Comparison of ENCODE assay signal across 15 cellular contexts in genomic region chr1:108585343-108585742, GRCh38. TPM values are rescaled to one million over a fixed set of nuclear protein-coding genes. Genes with fewer than 3 reads are reported as not detected.
DNase-seq lines count a peak whose midpoint lies in the region; ATAC-seq and TF ChIP-seq lines count a peak whose summit lies in the region.
"Had no signal": no experiment of that assay in that cellular context is flagged by ENCODE, and none has a peak within 500 bp of the region (broad histone marks: within the 10 kb centered on the region; RNA-seq: fewer than 3 reads in every experiment).

No MANE protein-coding gene starts in this region.

- no peak overlapping the region for H3K4me3 Mint-ChIP-seq in CD14-positive monocyte
- no peak overlapping the region for H3K4me3 Mint-ChIP-seq in central memory CD8-positive, alpha-beta T cell
- H3K4me3 Mint-ChIP-seq in H9 = no peak overlapping the region
- H3K4me3 Mint-ChIP-seq: activated CD4-positive, alpha-beta T cell treated with anti-CD3 and anti-CD28 coated beads, Interleukin-2, amount 10 ng/mL, durations not matched to agents 7 days and 5 days; activated T-cell treated with anti-CD3 and anti-CD28 coated beads, Interleukin-2, amount 50 U/mL, for 4 hours had no signal

- POLR2A ChIA-PET in HEK293 (lab: Yijun Ruan, JAX) = no interaction called here

- no peak overlapping the region for H4K8ac ChIP-seq in H9 (replicated peaks; ENCODE audit: insufficient read length, low read depth, low read length)

- no peak overlapping the region for H4K5ac ChIP-seq in H9 (ENCODE audit: insufficient read length, low read depth, low read length)

- peak overlapping the region; percentile 77 to 95 (median 93) for H3K27ac Mint-ChIP-seq in CD14-positive monocyte
- H3K27ac Mint-ChIP-seq in central memory CD8-positive, alpha-beta T cell (ENCODE audit: low read depth) = peak overlapping the region; percentile 81
- H3K27ac Mint-ChIP-seq in H9 = no peak overlapping the region
- H3K27ac Mint-ChIP-seq: activated CD4-positive, alpha-beta T cell treated with anti-CD3 and anti-CD28 coated beads, Interleukin-2, amount 10 ng/mL, durations not matched to agents 7 days and 5 days had no signal

- H2BK12ac ChIP-seq in H9 (ENCODE audit: insufficient read length, low read depth, low read length) = no peak overlapping the region

- H4K20me1 ChIP-seq in H9 (ENCODE audit: control insufficient read depth, insufficient read depth, insufficient read length) = no peaks in the 10 kb centered on the region

- H3K36me3 Mint-ChIP-seq in CD14-positive monocyte = peaks cover 16 to 17% of the 10 kb centered on the region in 2 donors
- H3K36me3 Mint-ChIP-seq in central memory CD8-positive, alpha-beta T cell (ENCODE audit: insufficient read depth) = peaks cover 10% of the 10 kb centered on the region
- peaks cover 0 to 9% (median 0%) of the 10 kb centered on the region in 3 experiments; a peak in 4 of 7 replicates for H3K36me3 Mint-ChIP-seq in H9 (ENCODE audit: insufficient read depth in 1 of 3, low read depth in 3 of 3)

- H3K4me3 ChIP-seq in HEK293 (ENCODE audit: low read depth, low read length) (no peak overlapping the region), neutrophil (ENCODE audit: low read depth in 1 of 2, low read length in 1 of 2) (no peak overlapping the region)
- H3K4me3 ChIP-seq: ovary had no signal

- intact Hi-C loops in CD14-positive monocyte (cut with micrococcal nuclease) = no loop called here

- WGBS in H9 (ENCODE audit: extremely low coverage, insufficient read length, low lambda C conversion rate) = no CpG with 5 or more reads among the region's 1 CpG

- H2BK120ac ChIP-seq in H9 (ENCODE audit: low read depth, low read length, poor library complexity, severe bottlenecking) = no peak overlapping the region

- DNase-seq in CD14-positive monocyte (ENCODE audit: low spot score) = no peak
- DNase-seq in central memory CD8-positive, alpha-beta T cell (ENCODE audit: low spot score in 2 of 2) = no peak
- no peak for DNase-seq in SHP77 treated with DMSO at 0.1 percent for 48 hours (lab: John Stamatoyannopoulos, UW)
- DNase-seq in DMS53 treated with DMSO at 0.1 percent for 48 hours (lab: John Stamatoyannopoulos, UW; ENCODE audit: unreplicated experiment) = no peak
- DNase-seq in H9 = no peak
- DNase-seq: activated CD4-positive, alpha-beta T cell treated with anti-CD3 and anti-CD28 coated beads, Interleukin-2, amount 10 ng/mL, durations not matched to agents 7 days and 5 days; activated T-cell treated with anti-CD3 and anti-CD28 coated beads, Interleukin-2, amount 50 U/mL, for 4 hours; foreskin melanocyte; mesendoderm; NCI-H1930; ovary; SHP77 had no signal

- H3K79me1 ChIP-seq in H9 (ENCODE audit: insufficient read depth, low read depth, low read length, poor library complexity, severe bottlenecking) = peaks cover 2% of the 10 kb centered on the region

- no peak overlapping the region for H4K91ac ChIP-seq in H9 (ENCODE audit: insufficient read length, low read depth, low read length)

- no peak overlapping the region for H3K4me2 ChIP-seq in H9 (ENCODE audit: insufficient read depth, insufficient read length, low read length)

- H3K9me3 Mint-ChIP-seq in CD14-positive monocyte = peaks cover 0 to 10% (median 3%) of the 10 kb centered on the region in 7 donors
- H3K9me3 Mint-ChIP-seq in central memory CD8-positive, alpha-beta T cell = peaks cover 4% of the 10 kb centered on the region
- H3K9me3 Mint-ChIP-seq in H9 = peaks cover 5 to 13% of the 10 kb centered on the region in 2 experiments

- H3T11ph ChIP-seq in H9 (ENCODE audit: low read length) = no peak overlapping the region

- H3K27me3 Mint-ChIP-seq in CD14-positive monocyte (ENCODE audit: low read depth in 3 of 3) (peaks cover 0 to 2% (median 0%) of the 10 kb centered on the region in 3 donors), H9 (ENCODE audit: low read depth) (no peaks in the 10 kb centered on the region)
- H3K27me3 Mint-ChIP-seq in central memory CD8-positive, alpha-beta T cell = no peaks in the 10 kb centered on the region
- H3K27me3 Mint-ChIP-seq: activated CD4-positive, alpha-beta T cell treated with anti-CD3 and anti-CD28 coated beads, Interleukin-2, amount 10 ng/mL, durations not matched to agents 7 days and 5 days had no signal

- no peak overlapping the region for H2AFZ ChIP-seq in H9 (ENCODE audit: low read length)

- H3K4me1 ChIP-seq in HEK293 (ENCODE audit: control insufficient read depth, insufficient read depth, low read length) (peaks cover 16% of the 10 kb centered on the region; the same call in 1 of the 2 replicates), neutrophil (ENCODE audit: control insufficient read depth in 1 of 2, insufficient read depth in 1 of 2, low read depth in 1 of 2, low read length in 1 of 2) (peaks cover 48 to 64% of the 10 kb centered on the region in 2 experiments), H9 (ENCODE audit: insufficient read depth, low read length) (no peaks in the 10 kb centered on the region)

- H2AK5ac ChIP-seq in H9 (ENCODE audit: insufficient read length, low read length) = no peak overlapping the region

- no peak overlapping the region for H3K14ac ChIP-seq in H9 (ENCODE audit: insufficient read depth, low read length)

- ATAC-seq in central memory CD8-positive, alpha-beta T cell (replicated peaks; ENCODE audit: extremely low read depth, poor library complexity, severe bottlenecking) = no peak
- ATAC-seq in GM18498 (IDR thresholded peaks at IDR 0.05; ENCODE audit: unreplicated experiment) = no peak
- ATAC-seq: activated T-cell treated with anti-CD3 and anti-CD28 coated beads, Interleukin-2, amount 50 U/mL, for 4 hours had no signal

- H3K9me3 ChIP-seq in HEK293 (ENCODE audit: control insufficient read depth, insufficient read depth, low read depth, low read length) (no peaks in the 10 kb centered on the region), neutrophil (no peaks in the 10 kb centered on the region), H9 (ENCODE audit: control insufficient read depth, low read depth, low read length) (no peaks in the 10 kb centered on the region)
- H3K9me3 ChIP-seq: ovary had no signal

- H3K56ac ChIP-seq in H9 (ENCODE audit: insufficient read length, low read depth, low read length) = no peak overlapping the region

- no peaks in the 10 kb centered on the region for H3K79me2 ChIP-seq in H9 (ENCODE audit: insufficient read depth, low read length)

- H3K27me3 ChIP-seq in neutrophil (no peaks in the 10 kb centered on the region), H9 (ENCODE audit: insufficient read depth, low read length) (no peaks in the 10 kb centered on the region)
- H3K27me3 ChIP-seq: ovary had no signal

- no peak overlapping the region for H3K18ac ChIP-seq in H9 (ENCODE audit: insufficient read length, low read depth, low read length)

- H3K23me2 ChIP-seq in H9 (ENCODE audit: insufficient read length, low read depth, low read length, poor library complexity, severe bottlenecking) = no peaks in the 10 kb centered on the region

- no peak overlapping the region for H3K4ac ChIP-seq in H9 (ENCODE audit: low read depth, low read length)

- H3K23ac ChIP-seq in H9 (ENCODE audit: insufficient read length, low read depth, low read length) = no peak overlapping the region

- H3K36me3 ChIP-seq in HEK293 (ENCODE audit: control insufficient read depth in 2 of 2, insufficient read depth in 1 of 2, low read length in 2 of 2) = no peaks in the 10 kb centered on the region
- no peaks in the 10 kb centered on the region for H3K36me3 ChIP-seq in neutrophil
- H3K36me3 ChIP-seq: ovary had no signal

- CTCF ChIA-PET in HEK293 (lab: Yijun Ruan, JAX) = interaction anchor here (0.5 to 2.9 kb wide), 7 partner anchors 10 to 264 kb away, joined by 3 to 13 read pairs (median 3); partner anchors contain the start of gene EEIG2

- no peak overlapping the region for H2BK5ac ChIP-seq in H9 (ENCODE audit: insufficient read length, low read length)

- no peak overlapping the region for H2BK20ac ChIP-seq in H9 (ENCODE audit: low read depth, low read length, poor library complexity, severe bottlenecking)

- no peak overlapping the region for H2BK15ac ChIP-seq in H9 (ENCODE audit: low read depth, low read length)

- no peak for TF ChIP-seq CTCF in CD14-positive monocyte (IDR thresholded peaks at IDR 0.05)
- no peak for TF ChIP-seq CTCF in HEK293 (tag by site-specific recombination; IDR thresholded peaks at IDR 0.05)
- no peak for TF ChIP-seq CTCF in neutrophil (IDR thresholded peaks at IDR 0.05)
- no peak for TF ChIP-seq CTCF in H9 (conservative IDR thresholded peaks at IDR 0.05)

- H3K4me1 Mint-ChIP-seq in CD14-positive monocyte (peaks cover 56% of the 10 kb centered on the region), H9 (peaks cover 0 to 9% of the 10 kb centered on the region in 2 experiments; a peak in 2 of 4 replicates)
- H3K4me1 Mint-ChIP-seq in central memory CD8-positive, alpha-beta T cell = peaks cover 50% of the 10 kb centered on the region

- H3K9ac ChIP-seq in H9 (ENCODE audit: extremely low read depth, insufficient read length, low read length) = no peak overlapping the region

- H3K27ac ChIP-seq in HEK293 (ENCODE audit: extremely low read depth, low read depth, low read length) = no peak overlapping the region
- H3K27ac ChIP-seq in neutrophil = peak overlapping the region; percentile 70
- no peak overlapping the region for H3K27ac ChIP-seq in H9 (ENCODE audit: insufficient read length, low read depth, low read length)
- H3K27ac ChIP-seq: ovary had no signal

TF ChIP-seq in HEK293, 187 proteins besides CTCF, POLR2A, EP300 and RAD21:
- TF ChIP-seq PRDM1 (tag by site-specific recombination; IDR thresholded peaks at IDR 0.05) (no peak), ZFP37 (tag by site-specific recombination; IDR thresholded peaks at IDR 0.05) (no peak), ZNF776 (tag by site-specific recombination; IDR thresholded peaks at IDR 0.05; ENCODE audit: borderline replicate concordance) (no peak), ZIC2 (tag by site-specific recombination; IDR thresholded peaks at IDR 0.05) (peak; percentile 87)

RNA-seq across cellular contexts. Expression of gene EEIG2, which starts 25.4 kb away (rescaled TPM):
- polyA plus RNA-seq in CD14-positive monocyte = 1 to 10 TPM; 1.4 to 4.3 TPM
- 16.9 and 17.0 TPM in 2 replicates for total RNA-seq in H9 (2021)

Comparison
In these comparisons a context has a peak if more than half of its experiments do, and no peak if none do; other contexts are left out.
1. H3K27ac Mint-ChIP-seq: peak in CD14-positive monocyte (7 of 7) and central memory CD8-positive, alpha-beta T cell (single experiment); none in H9 (0 of 3).